Comparison of ENCODE assay signal across 8 cellular contexts in the genomic region with DNA sequence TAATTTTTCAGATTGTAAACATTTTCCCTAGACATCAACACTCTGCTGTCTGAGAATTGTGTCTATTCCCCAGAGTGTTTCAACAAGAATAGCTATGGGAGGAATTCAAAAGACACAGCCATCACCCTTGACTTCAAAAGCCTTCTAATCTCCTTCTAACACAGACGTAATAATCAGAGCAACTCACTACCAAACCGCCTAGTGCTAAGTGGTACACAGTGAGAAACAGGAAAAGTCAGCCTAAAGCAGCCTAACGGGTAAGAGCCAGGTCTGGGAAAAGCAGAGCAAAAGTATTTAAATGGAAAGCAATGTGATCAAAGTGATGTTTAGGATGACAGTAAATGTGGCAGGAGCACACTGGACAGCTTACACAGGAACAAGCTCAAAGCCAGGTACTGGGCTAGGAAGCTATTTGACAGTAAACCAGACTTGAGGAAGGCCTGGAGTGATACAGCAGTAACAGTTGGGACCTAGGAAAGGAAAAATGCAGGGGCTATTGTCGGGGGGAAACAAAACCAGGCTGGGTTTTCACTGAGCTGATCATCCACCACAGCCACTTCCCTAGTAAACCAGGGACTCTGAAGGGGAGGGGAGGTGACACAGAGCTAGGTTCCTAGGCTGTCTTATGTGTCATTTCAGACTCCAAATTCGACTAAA. TPM values are rescaled to one million over a fixed set of nuclear protein-coding genes. Genes with fewer than 3 reads are reported as not detected.
A peak's percentile ranks its signal among the peaks of the same experiment; 100 is the strongest.
DNase-seq lines count a peak whose midpoint lies in the region; ATAC-seq and TF ChIP-seq lines count a peak whose summit lies in the region.

No MANE protein-coding gene starts in this region.

- H3K27ac ChIP-seq in CD4-positive, alpha-beta T cell (ENCODE audit: low read depth, low read length): no peak overlapping the region
- H3K27ac ChIP-seq in RWPE2 (ENCODE audit: poor library complexity, severe bottlenecking) (peak overlapping the region; percentile 99), esophagus squamous epithelium (peak overlapping the region; percentile 63 to 93 (median 85)), trophoblast cell (ENCODE audit: low read depth, low read length) (peak overlapping the region; percentile 87)
- no peak overlapping the region for H3K27ac ChIP-seq in CD8-positive, alpha-beta T cell (ENCODE audit: low read depth, low read length)

- peaks cover 3% of the 10 kb centered on the region for H3K79me1 ChIP-seq in trophoblast cell (ENCODE audit: low read length)

- H3K27ac Mint-ChIP-seq in CD4-positive, alpha-beta T cell: no peak overlapping the region
- H3K27ac Mint-ChIP-seq in CD8-positive, alpha-beta T cell: no peak overlapping the region

- H3K4me2 ChIP-seq in trophoblast cell (ENCODE audit: low read length): peak overlapping the region; percentile 18

- peak overlapping the region; percentile 31 for H2BK5ac ChIP-seq in trophoblast cell (ENCODE audit: low read depth, low read length, poor library complexity)

- no peaks in the 10 kb centered on the region for H3K27me3 Mint-ChIP-seq in CD4-positive, alpha-beta T cell
- H3K27me3 Mint-ChIP-seq in CD8-positive, alpha-beta T cell (ENCODE audit: low read depth): no peaks in the 10 kb centered on the region

- peaks cover 12% of the 10 kb centered on the region for H3K79me2 ChIP-seq in trophoblast cell (ENCODE audit: control insufficient read depth, insufficient read depth, low read length, poor library complexity)

- H4K8ac ChIP-seq in trophoblast cell (ENCODE audit: low read depth, low read length): no peak overlapping the region

- 18% methylated on average over 5 of the region's 5 CpGs for WGBS in esophagus squamous epithelium, 2 donors
- no CpG with 5 or more reads among the region's 5 CpGs for WGBS in trophoblast cell (ENCODE audit: extremely low coverage, insufficient coverage, insufficient read length)

- H2BK120ac ChIP-seq in trophoblast cell (ENCODE audit: insufficient read depth, low read length, poor library complexity): no peak overlapping the region

- H3K9me3 ChIP-seq in CD4-positive, alpha-beta T cell (ENCODE audit: control insufficient read depth, low read length): no peaks in the 10 kb centered on the region
- no peaks in the 10 kb centered on the region for H3K9me3 ChIP-seq in RWPE2 (ENCODE audit: severe bottlenecking)
- H3K9me3 ChIP-seq in esophagus squamous epithelium: no peaks in the 10 kb centered on the region
- H3K9me3 ChIP-seq in trophoblast cell (ENCODE audit: insufficient read depth, low read depth, low read length): no peaks in the 10 kb centered on the region
- no peaks in the 10 kb centered on the region for H3K9me3 ChIP-seq in CD8-positive, alpha-beta T cell (ENCODE audit: low read length)

- peak overlapping the region; percentile 5 for H3K4me3 ChIP-seq in RWPE2 (ENCODE audit: severe bottlenecking)
- H3K4me3 ChIP-seq in esophagus squamous epithelium: peak overlapping the region in 1 of 4 donors; percentile 8
- no peak overlapping the region for H3K4me3 ChIP-seq in trophoblast cell (ENCODE audit: low read depth, low read length)
- no peak overlapping the region for H3K4me3 ChIP-seq in CD8-positive, alpha-beta T cell (ENCODE audit: low read depth, low read length)

- peak overlapping the region; percentile 15 for H3K4ac ChIP-seq in trophoblast cell (ENCODE audit: low read depth, low read length)

- H3K36me3 ChIP-seq in RWPE2 (ENCODE audit: low read depth) (peaks cover 34% of the 10 kb centered on the region), esophagus squamous epithelium (peaks cover 0 to 26% (median 0%) of the 10 kb centered on the region in 3 donors), trophoblast cell (ENCODE audit: control insufficient read depth in 1 of 2, insufficient read depth in 2 of 2, low read length in 2 of 2) (peaks cover 8 to 21% of the 10 kb centered on the region in 2 experiments)
- H3K36me3 ChIP-seq in CD8-positive, alpha-beta T cell (ENCODE audit: insufficient read depth, low read length): no peaks in the 10 kb centered on the region

- H3K9me3 Mint-ChIP-seq in CD4-positive, alpha-beta T cell: no peaks in the 10 kb centered on the region
- H3K9me3 Mint-ChIP-seq in CD8-positive, alpha-beta T cell: no peaks in the 10 kb centered on the region

- H3K4me1 ChIP-seq in RWPE2 (ENCODE audit: insufficient read depth, poor library complexity, severe bottlenecking): peaks cover 46% of the 10 kb centered on the region
- peaks cover 18 to 84% (median 47%) of the 10 kb centered on the region in 3 donors for H3K4me1 ChIP-seq in esophagus squamous epithelium
- peaks cover 21 to 23% of the 10 kb centered on the region in 2 experiments for H3K4me1 ChIP-seq in trophoblast cell (ENCODE audit: control insufficient read depth in 1 of 2, insufficient read depth in 2 of 2, low read length in 2 of 2)
- H3K4me1 ChIP-seq in CD8-positive, alpha-beta T cell (ENCODE audit: insufficient read depth, low read length): no peaks in the 10 kb centered on the region

- intact Hi-C loops in CD4-positive, alpha-beta T cell (cut with DNase I, micrococcal nuclease): no loop called here
- intact Hi-C loops in esophagus squamous epithelium (cut with DNase I): no loop called here
- intact Hi-C loops in CD8-positive, alpha-beta T cell (cut with DNase I, micrococcal nuclease): no loop called here

- H3K14ac ChIP-seq in trophoblast cell (ENCODE audit: low read length): no peak overlapping the region

- H4K12ac ChIP-seq in trophoblast cell (ENCODE audit: low read depth, low read length): no peak overlapping the region

- CTCF ChIA-PET in CD4-positive, alpha-beta T cell (lab: Charles Lee): no interaction called here
- CTCF ChIA-PET in CD8-positive, alpha-beta T cell (lab: Charles Lee): interaction anchor here (0.7 to 1.8 kb wide), 3 partner anchors 13 to 102 kb away, joined by 3 to 7 read pairs (median 4); no protein-coding TSS in a partner anchor

- no peak for DNase-seq in CD4-positive, alpha-beta T cell
- DNase-seq in RWPE2 (ENCODE audit: low spot score): no peak
- no peak for DNase-seq in esophagus squamous epithelium (lab: John Stamatoyannopoulos, UW)
- peak; percentile 79 to 96 for DNase-seq in trophoblast cell
- no peak for DNase-seq in GM19240 (ENCODE audit: insufficient read length, low spot score)
- no peak for DNase-seq in CD8-positive, alpha-beta T cell
- no peak for DNase-seq in NCI-H524 treated with DMSO at 0.1 percent for 48 hours (lab: John Stamatoyannopoulos, UW)
- DNase-seq in occipital lobe (lab: John Stamatoyannopoulos, UW): no peak

- no peak for TF ChIP-seq CTCF in CD4-positive, alpha-beta T cell (IDR thresholded peaks at IDR 0.05)
- TF ChIP-seq CTCF in RWPE2 (IDR thresholded peaks at IDR 0.05; ENCODE audit: poor library complexity, severe bottlenecking): no peak
- TF ChIP-seq CTCF in esophagus squamous epithelium (IDR thresholded peaks at IDR 0.05): no peak
- no peak for TF ChIP-seq CTCF in CD8-positive, alpha-beta T cell (IDR thresholded peaks at IDR 0.05)

- peaks cover 8% of the 10 kb centered on the region for H3K36me3 Mint-ChIP-seq in CD4-positive, alpha-beta T cell (ENCODE audit: low read depth)
- H3K36me3 Mint-ChIP-seq in CD8-positive, alpha-beta T cell: peaks cover 20% of the 10 kb centered on the region

- no peak for TF ChIP-seq POLR2A in esophagus squamous epithelium (IDR thresholded peaks at IDR 0.05)

- H2AK5ac ChIP-seq in trophoblast cell (ENCODE audit: low read length): no peak overlapping the region

- no peak overlapping the region for H3K18ac ChIP-seq in trophoblast cell (ENCODE audit: low read length)

- H3K4me1 Mint-ChIP-seq in CD4-positive, alpha-beta T cell (ENCODE audit: low read depth): peaks cover 10% of the 10 kb centered on the region
- peaks cover 3% of the 10 kb centered on the region for H3K4me1 Mint-ChIP-seq in CD8-positive, alpha-beta T cell (ENCODE audit: low read depth)

- no peak overlapping the region for H3K9ac ChIP-seq in trophoblast cell (ENCODE audit: low read length)

- no peak overlapping the region for H2AFZ ChIP-seq in trophoblast cell (ENCODE audit: insufficient read depth, low read length, poor library complexity)

- no peak overlapping the region for H4K91ac ChIP-seq in trophoblast cell (ENCODE audit: low read depth, low read length)

- no peak overlapping the region for H2BK12ac ChIP-seq in trophoblast cell (ENCODE audit: low read length)

- H3K4me3 Mint-ChIP-seq in CD4-positive, alpha-beta T cell: no peak overlapping the region
- H3K4me3 Mint-ChIP-seq in CD8-positive, alpha-beta T cell: no peak overlapping the region

- ATAC-seq in CD4-positive, alpha-beta T cell (ENCODE audit: poor library complexity): peak; percentile 26
- peak; percentile 39 for ATAC-seq in RWPE2 (ENCODE audit: low read depth)
- no peak for ATAC-seq in CD8-positive, alpha-beta T cell

- no peaks in the 10 kb centered on the region for H3K27me3 ChIP-seq in CD4-positive, alpha-beta T cell (ENCODE audit: control insufficient read depth, insufficient read depth, low read length)
- H3K27me3 ChIP-seq in RWPE2 (ENCODE audit: insufficient read depth, poor library complexity, severe bottlenecking) (no peaks in the 10 kb centered on the region), esophagus squamous epithelium (no peaks in the 10 kb centered on the region), trophoblast cell (ENCODE audit: insufficient read depth, low read length) (no peaks in the 10 kb centered on the region)
- H3K27me3 ChIP-seq in CD8-positive, alpha-beta T cell (ENCODE audit: insufficient read depth, low read length): no peaks in the 10 kb centered on the region

- H3K23ac ChIP-seq in trophoblast cell (ENCODE audit: low read length): no peak overlapping the region

- POLR2A ChIA-PET in CD4-positive, alpha-beta T cell (lab: Charles Lee): interaction anchor here (0.6 to 1.4 kb wide), 3 partner anchors 9 to 16 kb away, joined by 3 to 4 read pairs (median 3); no protein-coding TSS in a partner anchor
- POLR2A ChIA-PET in CD8-positive, alpha-beta T cell (lab: Charles Lee): interaction anchor here (0.6 to 1.3 kb wide), 2 partner anchors 10 to 16 kb away, joined by 3 to 8 read pairs; no protein-coding TSS in a partner anchor

RNA-seq across cellular contexts. Expression of gene CORO1C, which starts 29.4 kb away (rescaled TPM):
- total RNA-seq in CD4-positive, alpha-beta T cell: 1 to 10 TPM; 6.7 to 7.4 TPM
- total RNA-seq in esophagus squamous epithelium (100 to 1,000 TPM in 3 of 4 donors, 10 to 100 TPM in 1; 67.2 to 142 (median 114) TPM), occipital lobe (166 TPM)
- 213 and 229 TPM in 2 replicates for polyA plus RNA-seq in trophoblast cell (2013)
- 10 to 100 TPM; 10.3 to 15.4 TPM for total RNA-seq in CD8-positive, alpha-beta T cell

Comparison
In these comparisons a context has a peak if more than half of its experiments do, and no peak if none do; other contexts are left out.
1. DNase-seq: peak in trophoblast cell (2 of 2); none in CD4-positive, alpha-beta T cell (0 of 10), RWPE2 (single experiment), esophagus squamous epithelium (single experiment), GM19240 (single experiment), CD8-positive, alpha-beta T cell (0 of 7), NCI-H524 treated with DMSO at 0.1 percent for 48 hours (single experiment) and occipital lobe (single experiment).
2. H3K27ac ChIP-seq: peak in RWPE2 (single experiment), esophagus squamous epithelium (4 of 4) and trophoblast cell (single experiment); none in CD4-positive, alpha-beta T cell (single experiment) and CD8-positive, alpha-beta T cell (single experiment).
3. RNA of gene CORO1C, which starts 29.4 kb away (total RNA-seq): 166 TPM in occipital lobe (single experiment) and 67.2 to 142 TPM in esophagus squamous epithelium; 10.3 to 15.4 TPM in CD8-positive, alpha-beta T cell and 6.7 to 7.4 TPM in CD4-positive, alpha-beta T cell; every median in the first group is over 4 times any median in the second.